8 cellular contexts compared by ENCODE assay signal in the genomic region with DNA sequence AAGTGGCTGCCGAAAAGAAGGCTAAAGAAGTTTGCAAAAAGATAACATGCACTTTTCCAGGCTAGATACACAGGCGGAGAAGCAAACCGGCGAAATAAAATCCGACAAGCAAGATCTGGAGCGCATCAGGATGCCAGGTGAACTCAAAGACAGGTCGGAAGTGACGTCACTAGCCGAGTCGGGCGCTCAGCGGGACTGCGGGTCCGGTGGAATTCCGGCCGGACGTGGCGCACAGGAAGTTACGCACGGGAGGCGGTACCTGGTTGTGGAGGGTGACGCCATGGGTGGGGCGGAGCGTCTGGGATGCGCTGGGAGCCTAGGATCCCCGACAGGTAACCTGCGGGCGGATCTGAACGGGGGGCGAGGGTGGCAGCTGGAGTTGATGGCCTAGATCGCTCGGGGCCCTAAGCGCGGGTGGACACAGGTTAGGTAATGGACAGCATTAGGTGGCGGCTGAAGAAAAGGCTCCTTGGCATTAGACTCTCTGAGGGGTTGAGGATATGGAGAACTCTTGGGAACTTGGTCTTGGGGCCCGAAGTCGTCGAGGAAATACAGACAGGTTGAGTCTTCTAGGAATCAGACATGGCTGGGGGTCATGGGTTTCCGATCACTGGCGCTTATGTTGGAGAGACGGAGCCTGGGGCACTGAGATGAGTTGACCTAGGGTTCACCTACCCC.
DNase-seq lines count a peak whose midpoint lies in the region; ATAC-seq and TF ChIP-seq lines count a peak whose summit lies in the region.

No MANE protein-coding gene starts in this region.

- peak overlapping the region; percentile 92 for H3K27ac Mint-ChIP-seq in dendritic cell treated with granulocyte-macrophage colony-stimulating factor and Interleukin-4, amounts not matched to agents 40 ng/mL and 50 ng/mL, for 4 days

- H3K9me3 Mint-ChIP-seq in dendritic cell treated with granulocyte-macrophage colony-stimulating factor and Interleukin-4, amounts not matched to agents 40 ng/mL and 50 ng/mL, for 4 days: no peaks in the 10 kb centered on the region

- intact Hi-C loops in dendritic cell treated with granulocyte-macrophage colony-stimulating factor and Interleukin-4, amounts not matched to agents 40 ng/mL and 50 ng/mL, for 4 days (cut with micrococcal nuclease): no loop called here

- peaks cover 25% of the 10 kb centered on the region for H3K4me1 Mint-ChIP-seq in dendritic cell treated with granulocyte-macrophage colony-stimulating factor and Interleukin-4, amounts not matched to agents 40 ng/mL and 50 ng/mL, for 4 days (ENCODE audit: low read depth)

- H3K4me3 ChIP-seq in AG09309 (ENCODE audit: control insufficient read depth, low read depth, low read length): peak overlapping the region; percentile 83

- H3K36me3 Mint-ChIP-seq in dendritic cell treated with granulocyte-macrophage colony-stimulating factor and Interleukin-4, amounts not matched to agents 40 ng/mL and 50 ng/mL, for 4 days (ENCODE audit: low read depth): peaks cover 9% of the 10 kb centered on the region

- no peaks in the 10 kb centered on the region for H3K27me3 Mint-ChIP-seq in dendritic cell treated with granulocyte-macrophage colony-stimulating factor and Interleukin-4, amounts not matched to agents 40 ng/mL and 50 ng/mL, for 4 days

- ATAC-seq in HG03432 (IDR thresholded peaks at IDR 0.05; ENCODE audit: unreplicated experiment): peak; percentile 99

- H3K4me3 Mint-ChIP-seq in dendritic cell treated with granulocyte-macrophage colony-stimulating factor and Interleukin-4, amounts not matched to agents 40 ng/mL and 50 ng/mL, for 4 days: peak overlapping the region; percentile 98

- TF ChIP-seq CTCF in AG09309 (IDR thresholded peaks at IDR 0.05; ENCODE audit: control insufficient read depth, insufficient read depth, low read depth, low read length, missing control alignments): no peak

- DNase-seq in AG09309 (ENCODE audit: low read depth) (peak; percentile 48), NCI-H526 (lab: John Stamatoyannopoulos, UW) (peak; percentile 93 to 98), left kidney (ENCODE audit: low read depth, low spot score) (peak; percentile 99)
- DNase-seq in activated CD4-positive, alpha-beta T cell treated with anti-CD3 and anti-CD28 coated beads, Interleukin-2, amount 50 U/mL, for 24 hours (ENCODE audit: low read depth in 1 of 2, low spot score in 1 of 2): peak; percentile 84 to 94
- peak; percentile 85 to 90 for DNase-seq in stimulated activated CD4-positive, alpha-beta T cell treated with anti-CD3 and anti-CD28 coated beads, Interleukin-1b, Interleukin-23, amount 100 ng/mL, for 4 hours (ENCODE audit: low read depth in 2 of 2)

- TF ChIP-seq POLR2A in GM19193 (IDR thresholded peaks at IDR 0.05; ENCODE audit: extremely low read depth, insufficient read depth, insufficient read length): peak; percentile 78

Comparison
In these comparisons a context has a peak if more than half of its experiments do, and no peak if none do; other contexts are left out.
1. Peak in every context shown above with its lines: DNase-seq, ATAC-seq and H3K4me3 ChIP-seq.
2. DNase-seq: peak in every context shown above with its lines; median percentile 99 in left kidney; 96 in NCI-H526; 89 in activated CD4-positive, alpha-beta T cell treated with anti-CD3 and anti-CD28 coated beads, Interleukin-2, amount 50 U/mL, for 24 hours; 88 in stimulated activated CD4-positive, alpha-beta T cell treated with anti-CD3 and anti-CD28 coated beads, Interleukin-1b, Interleukin-23, amount 100 ng/mL, for 4 hours; 48 in AG09309.